Comparison of ENCODE assay signal across 1 cellular context in genomic region chr12:12265035-12265434, GRCh38.
TF ChIP-seq lines count a peak whose summit lies in the region.

No MANE protein-coding gene starts in this region.

TF ChIP-seq in IMR-90, 13 proteins besides CTCF, POLR2A, EP300 and RAD21 (continued from another document):
- TF ChIP-seq ELK1 (IDR thresholded peaks at IDR 0.05; ENCODE audit: borderline replicate concordance, low read depth, low read length) (no peak), RCOR1 (IDR thresholded peaks at IDR 0.05; ENCODE audit: insufficient replicate concordance, low read length) (no peak), MAZ (IDR thresholded peaks at IDR 0.05; ENCODE audit: borderline replicate concordance, low read depth, low read length) (no peak), NFE2L2 (IDR thresholded peaks at IDR 0.05; ENCODE audit: low read depth, low read length) (no peak), MXI1 (IDR thresholded peaks at IDR 0.05; ENCODE audit: borderline replicate concordance, low read depth, low read length) (no peak), BHLHE40 (IDR thresholded peaks at IDR 0.05; ENCODE audit: low read depth, low read length) (no peak), RFX5 (IDR thresholded peaks at IDR 0.05; ENCODE audit: low read depth, low read length) (no peak), CHD1 (IDR thresholded peaks at IDR 0.05; ENCODE audit: low read depth, low read length) (no peak), USF2 (IDR thresholded peaks at IDR 0.05; ENCODE audit: low read depth, low read length) (no peak), SMC3 (IDR thresholded peaks at IDR 0.05; ENCODE audit: low read depth, low read length) (no peak)
